Comparison of ENCODE assay signal across 5 cellular contexts in the genomic region with DNA sequence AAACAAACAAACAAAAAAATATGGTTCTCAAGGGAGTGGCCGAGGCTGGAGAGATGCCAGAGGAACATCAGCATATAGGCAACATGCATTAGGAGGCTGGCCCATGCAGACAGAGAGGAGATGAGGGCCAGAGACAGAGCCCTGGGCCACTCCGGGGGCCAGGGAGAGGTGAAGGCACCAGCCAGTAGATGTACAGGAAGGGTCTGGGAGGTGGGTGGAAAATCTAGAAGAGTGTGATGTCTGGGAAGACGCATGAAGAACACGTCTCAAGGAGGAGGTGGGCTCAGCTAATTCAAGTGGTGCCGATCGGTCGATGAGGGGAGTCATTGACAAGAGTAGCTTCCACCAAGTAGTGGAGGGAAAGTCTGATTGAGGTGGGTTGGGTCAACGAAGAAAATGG.
"Had no signal": no experiment of that assay in that cellular context is flagged by ENCODE, and none has a peak within 500 bp of the region (broad histone marks: within the 10 kb centered on the region; RNA-seq: fewer than 3 reads in every experiment).

No MANE protein-coding gene starts in this region.

- DNase-seq: GM23248, H9, HCEC 1CT, IMR-90 had no signal

- H3K9ac ChIP-seq: GM23248 had no signal

- H3K4me3 Mint-ChIP-seq: H9 had no signal

- H2AFZ ChIP-seq: GM23248 had no signal

- H3K27ac Mint-ChIP-seq: H9 had no signal

- H3K4me3 ChIP-seq: GM23248, K562 had no signal

- ATAC-seq: K562 had no signal

- H3K27ac ChIP-seq: GM23248 had no signal

- H3K9me3 Mint-ChIP-seq: H9 had no signal
